Comparison of ENCODE assay signal across 24 cellular contexts in the genomic region with DNA sequence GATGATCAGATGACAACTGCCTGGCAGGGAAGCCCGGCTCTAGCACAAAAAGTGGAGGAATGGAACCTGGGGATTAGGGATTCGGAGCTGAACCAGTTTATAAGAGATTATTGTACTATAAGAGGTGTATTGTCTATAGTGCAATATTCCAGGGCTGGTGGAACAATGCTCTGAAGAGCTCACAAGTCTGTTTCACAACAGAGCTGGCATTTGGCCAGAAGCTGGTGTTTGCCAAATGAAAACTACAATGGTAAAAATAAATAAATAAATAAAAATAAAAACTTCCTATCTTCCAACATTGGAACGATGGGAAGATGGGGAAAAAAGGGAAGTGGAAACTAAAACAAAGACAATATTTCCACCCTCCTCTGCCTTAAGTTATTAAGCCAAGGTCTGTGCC.
DNase-seq lines count a peak whose midpoint lies in the region; ATAC-seq, FAIRE-seq and TF ChIP-seq lines count a peak whose summit lies in the region.
"Had no signal": no experiment of that assay in that cellular context is flagged by ENCODE, and none has a peak within 500 bp of the region (broad histone marks: within the 10 kb centered on the region; RNA-seq: fewer than 3 reads in every experiment).

No MANE protein-coding gene starts in this region.

- H3K27me3 ChIP-seq in right atrium auricular region: no peaks in the 10 kb centered on the region
- no peaks in the 10 kb centered on the region for H3K27me3 ChIP-seq in heart left ventricle
- H3K27me3 ChIP-seq in small intestine (ENCODE audit: control insufficient read depth in 2 of 2, insufficient read depth in 2 of 2, low read length in 2 of 2): no peaks in the 10 kb centered on the region
- H3K27me3 ChIP-seq: BLaER1 treated with 17β-estradiol and CSF1 and Interleukin-3, amounts not matched to agents 10 nM and 100 nM; MG63 had no signal

- no peaks in the 10 kb centered on the region for H3K36me3 ChIP-seq in right atrium auricular region
- H3K36me3 ChIP-seq in heart left ventricle: no peaks in the 10 kb centered on the region
- H3K36me3 ChIP-seq in small intestine (ENCODE audit: control insufficient read depth in 2 of 2, insufficient read depth in 2 of 2, low read length in 2 of 2): peaks cover 0 to 16% of the 10 kb centered on the region in 2 donors
- H3K36me3 ChIP-seq: BLaER1 treated with 17β-estradiol and CSF1 and Interleukin-3, amounts not matched to agents 10 nM and 100 nM; MG63 had no signal

- no peak for ATAC-seq in heart left ventricle
- ATAC-seq in stimulated activated naive B cell treated with anti-CD40 and anti-IgM and Interleukin-4, amounts not matched to agents 10 μg/mL and 1 μg/mL and 100 μg/mL, for 72 hours (replicated peaks): no peak
- ATAC-seq: A549; CD8-positive, alpha-beta T cell; T-helper 17 cell had no signal

- intact Hi-C loops in heart left ventricle (cut with DNase I): no loop called here
- intact Hi-C loops in CD14-positive monocyte (cut with micrococcal nuclease): no loop called here

- H3K27ac ChIP-seq in right atrium auricular region (no peak overlapping the region), heart left ventricle (no peak overlapping the region), small intestine (ENCODE audit: low read depth in 1 of 2, low read length in 1 of 2) (no peak overlapping the region)
- H3K27ac ChIP-seq: A549; BLaER1 treated with 17β-estradiol and CSF1 and Interleukin-3, amounts not matched to agents 10 nM and 100 nM had no signal

- H3K4me3 Mint-ChIP-seq in stimulated activated naive B cell treated with anti-CD40 and anti-IgM and Interleukin-4, amounts not matched to agents 10 μg/mL and 1 μg/mL and 100 μg/mL, for 72 hours: no peak overlapping the region
- no peak overlapping the region for H3K4me3 Mint-ChIP-seq in CD14-positive monocyte
- H3K4me3 Mint-ChIP-seq: CD8-positive, alpha-beta T cell; T-helper 17 cell had no signal

- WGBS in heart left ventricle, 4 donors: 50 to 56% (median 52%) methylated on average over 3 of the region's 3 CpGs
- 50 to 54% (median 53%) methylated on average over 3 of the region's 3 CpGs for WGBS in small intestine, 3 donors

- TF ChIP-seq CTCF in right atrium auricular region (IDR thresholded peaks at IDR 0.05) (no peak), heart left ventricle (IDR thresholded peaks at IDR 0.05) (no peak), CD14-positive monocyte (IDR thresholded peaks at IDR 0.05) (no peak)

- TF ChIP-seq POLR2A in heart left ventricle (IDR thresholded peaks at IDR 0.05): no peak

- H3K27me3 Mint-ChIP-seq in stimulated activated naive B cell treated with anti-CD40 and anti-IgM and Interleukin-4, amounts not matched to agents 10 μg/mL and 1 μg/mL and 100 μg/mL, for 72 hours: no peaks in the 10 kb centered on the region
- no peaks in the 10 kb centered on the region for H3K27me3 Mint-ChIP-seq in CD14-positive monocyte (ENCODE audit: low read depth in 3 of 3)
- H3K27me3 Mint-ChIP-seq: T-helper 17 cell had no signal

- H3K9me3 ChIP-seq in right atrium auricular region (no peaks in the 10 kb centered on the region), heart left ventricle (peaks cover 0 to 7% (median 0%) of the 10 kb centered on the region in 12 donors), small intestine (ENCODE audit: control insufficient read depth, low read depth) (no peaks in the 10 kb centered on the region)
- H3K9me3 ChIP-seq: A549 had no signal

- DNase-seq in right atrium auricular region (ENCODE audit: low spot score): peak; percentile 60
- no peak for DNase-seq in heart left ventricle
- peak; percentile 4 for DNase-seq in NAMALWA (ENCODE audit: low spot score)
- peak; percentile 41 for DNase-seq in RPMI8226
- peak; percentile 2 for DNase-seq in small intestine
- DNase-seq in NOMO-1 (lab: John Stamatoyannopoulos, UW; ENCODE audit: unreplicated experiment in 2 of 2): no peak
- no peak for DNase-seq in stimulated activated naive B cell treated with anti-CD40 and anti-IgM and Interleukin-4, amounts not matched to agents 10 μg/mL and 1 μg/mL and 100 μg/mL, for 72 hours
- DNase-seq in CD14-positive monocyte (ENCODE audit: low spot score): no peak
- DNase-seq: CD8-positive, alpha-beta T cell; DMS53; GF-D8; Karpas-422; MG63; NCI-H1048; NCI-H1436 treated with DMSO at 0.1 percent for 48 hours; NCI-H1930; NCI-H2171; NCI-H446; NCI-H526 treated with DMSO at 0.1 percent for 48 hours; OCI-M1; Right ventricle myocardium superior; T-helper 17 cell had no signal

- H3K4me1 Mint-ChIP-seq in stimulated activated naive B cell treated with anti-CD40 and anti-IgM and Interleukin-4, amounts not matched to agents 10 μg/mL and 1 μg/mL and 100 μg/mL, for 72 hours: no peaks in the 10 kb centered on the region
- no peaks in the 10 kb centered on the region for H3K4me1 Mint-ChIP-seq in CD14-positive monocyte
- H3K4me1 Mint-ChIP-seq: T-helper 17 cell had no signal

- peaks cover 0 to 1% of the 10 kb centered on the region in 2 donors for H3K36me3 Mint-ChIP-seq in stimulated activated naive B cell treated with anti-CD40 and anti-IgM and Interleukin-4, amounts not matched to agents 10 μg/mL and 1 μg/mL and 100 μg/mL, for 72 hours
- H3K36me3 Mint-ChIP-seq in CD14-positive monocyte: no peaks in the 10 kb centered on the region
- H3K36me3 Mint-ChIP-seq: CD8-positive, alpha-beta T cell had no signal

- H3K4me1 ChIP-seq in right atrium auricular region (no peaks in the 10 kb centered on the region), heart left ventricle (no peaks in the 10 kb centered on the region), small intestine (ENCODE audit: control insufficient read depth in 2 of 2, insufficient read depth in 1 of 2, low read depth in 1 of 2, low read length in 1 of 2) (no peaks in the 10 kb centered on the region)
- H3K4me1 ChIP-seq: A549; BLaER1 treated with 17β-estradiol and CSF1 and Interleukin-3, amounts not matched to agents 10 nM and 100 nM had no signal

- no peak for FAIRE-seq in small intestine (lab: Jason Lieb, UNC)
- FAIRE-seq: A549 had no signal

- peaks cover 4 to 6% of the 10 kb centered on the region in 2 donors for H3K9me3 Mint-ChIP-seq in stimulated activated naive B cell treated with anti-CD40 and anti-IgM and Interleukin-4, amounts not matched to agents 10 μg/mL and 1 μg/mL and 100 μg/mL, for 72 hours
- H3K9me3 Mint-ChIP-seq in CD14-positive monocyte: peaks cover 0 to 7% (median 4%) of the 10 kb centered on the region in 7 donors

- H3K27ac Mint-ChIP-seq in stimulated activated naive B cell treated with anti-CD40 and anti-IgM and Interleukin-4, amounts not matched to agents 10 μg/mL and 1 μg/mL and 100 μg/mL, for 72 hours: no peak overlapping the region
- H3K27ac Mint-ChIP-seq in CD14-positive monocyte: no peak overlapping the region
- H3K27ac Mint-ChIP-seq: CD8-positive, alpha-beta T cell; T-helper 17 cell had no signal

- H3K4me3 ChIP-seq in right atrium auricular region (no peak overlapping the region), heart left ventricle (no peak overlapping the region), small intestine (ENCODE audit: low read depth in 1 of 2, low read length in 2 of 2) (no peak overlapping the region)
- H3K4me3 ChIP-seq: A549; BLaER1 treated with 17β-estradiol and CSF1 and Interleukin-3, amounts not matched to agents 10 nM and 100 nM; MG63 had no signal

Comparison
In these comparisons a context has a peak if more than half of its experiments do, and no peak if none do; other contexts are left out.
1. DNase-seq: peak in right atrium auricular region (single experiment), NAMALWA (single experiment), RPMI8226 (single experiment) and small intestine (single experiment); none in heart left ventricle (0 of 5), NOMO-1 (0 of 2), stimulated activated naive B cell treated with anti-CD40 and anti-IgM and Interleukin-4, amounts not matched to agents 10 μg/mL and 1 μg/mL and 100 μg/mL, for 72 hours (single experiment) and CD14-positive monocyte (single experiment).